In the genomic region with DNA sequence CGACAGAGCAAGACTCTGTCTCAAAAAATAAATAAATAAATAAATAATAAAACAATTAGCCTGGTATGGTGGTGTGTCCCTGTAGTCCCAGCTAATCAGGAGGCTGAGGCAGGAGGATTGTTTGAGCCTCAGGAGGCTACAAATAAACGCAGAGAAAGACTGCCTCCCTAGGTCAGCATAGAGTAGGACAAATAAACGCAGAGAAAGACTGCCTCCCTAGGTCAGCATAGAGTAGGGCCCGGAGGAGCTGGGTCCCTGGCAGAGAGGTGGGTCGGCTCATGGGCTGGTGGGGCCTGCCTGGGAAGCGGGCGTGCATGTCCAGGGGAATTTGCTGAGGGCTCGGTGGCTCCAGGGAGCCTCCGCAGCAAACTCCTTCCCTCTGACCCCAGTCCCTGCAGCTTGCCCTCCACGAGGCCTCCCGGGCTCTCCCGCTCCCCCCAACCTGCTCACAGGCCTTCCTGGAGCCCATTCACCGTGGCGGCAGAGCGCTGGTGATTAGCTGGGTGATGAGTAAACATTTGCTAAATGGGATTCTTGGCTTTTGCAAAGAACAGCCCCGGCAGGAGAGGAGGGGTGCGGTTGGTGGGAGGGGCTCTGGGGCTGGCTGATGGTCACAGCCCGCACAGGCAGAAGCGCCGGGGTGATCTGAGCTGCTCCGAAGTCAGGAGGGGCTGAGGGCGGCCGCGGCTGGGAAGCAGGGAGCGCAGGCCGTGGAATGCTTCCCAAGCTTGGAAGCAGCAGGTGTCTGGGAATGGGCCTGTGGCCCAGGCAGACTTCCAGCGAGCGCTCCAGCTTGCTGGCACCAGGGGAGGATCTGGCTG, we compare ENCODE assay signal across 10 cellular contexts.
DNase-seq lines count a peak whose midpoint lies in the region; ATAC-seq, FAIRE-seq and TF ChIP-seq lines count a peak whose summit lies in the region.
"Had no signal": no experiment of that assay in that cellular context is flagged by ENCODE, and none has a peak within 500 bp of the region (broad histone marks: within the 10 kb centered on the region; RNA-seq: fewer than 3 reads in every experiment).

No MANE protein-coding gene starts in this region.

- H2AFZ ChIP-seq in GM23248 = no peak overlapping the region

- no peaks in the 10 kb centered on the region for H3K79me2 ChIP-seq in GM23248 (ENCODE audit: insufficient read depth)

- H3K4me3 ChIP-seq in GM23248 = no peak overlapping the region

- H3K9me3 ChIP-seq in GM23248 (ENCODE audit: low read depth) = no peaks in the 10 kb centered on the region

- H3F3A ChIP-seq in GM23248 (ENCODE audit: insufficient read depth) = no peaks in the 10 kb centered on the region

- no peaks in the 10 kb centered on the region for H3K9me2 ChIP-seq in GM23248 (ENCODE audit: insufficient read depth)

- no peak for FAIRE-seq in HTR-8/SVneo (lab: Jason Lieb, UNC)

- H3K27me3 ChIP-seq in GM23248 (replicated peaks; ENCODE audit: insufficient read depth) = peaks cover 4% of the 10 kb centered on the region; the same call in 1 of the 2 replicates
- H3K27me3 ChIP-seq in foreskin keratinocyte = peaks cover 8% of the 10 kb centered on the region

- peak; percentile 46 for ATAC-seq in foreskin keratinocyte
- no peak for ATAC-seq in HG02884 (IDR thresholded peaks at IDR 0.05; ENCODE audit: unreplicated experiment)
- no peak for ATAC-seq in HG03097 (IDR thresholded peaks at IDR 0.05; ENCODE audit: low FRiP score, unreplicated experiment)
- no peak for ATAC-seq in HG03520 (IDR thresholded peaks at IDR 0.05; ENCODE audit: unreplicated experiment)

- no peaks in the 10 kb centered on the region for H4K20me1 ChIP-seq in GM23248 (ENCODE audit: insufficient read depth)

- H3K4me2 ChIP-seq in GM23248 (ENCODE audit: unreplicated experiment) = no peak overlapping the region

- H3K4me1 ChIP-seq in GM23248 (ENCODE audit: insufficient read depth) (no peaks in the 10 kb centered on the region), foreskin keratinocyte (no peaks in the 10 kb centered on the region)

- TF ChIP-seq CTCF in foreskin keratinocyte (conservative IDR thresholded peaks at IDR 0.05) = no peak

- WGBS in GM23248 (ENCODE audit: low coverage in 1 of 2, low lambda C conversion rate in 2 of 2, missing lambda C conversion rate in 2 of 2), 2 experiments = 24 to 25% methylated on average over 19 to 26 of the region's 28 CpGs

- no peak overlapping the region for H3K27ac ChIP-seq in GM23248
- H3K27ac ChIP-seq in foreskin keratinocyte = no peak overlapping the region

- in situ Hi-C loops in GM23248 (cut with MboI) = no loop called here

- H3K9ac ChIP-seq in GM23248 = no peak overlapping the region

- DNase-seq in GM23248 = peak; percentile 39
- DNase-seq in NCI-H748 (lab: John Stamatoyannopoulos, UW; ENCODE audit: unreplicated experiment) = peak; percentile 94
- DNase-seq in foreskin keratinocyte = peak in 1 of 2 donors; percentile 8
- peak; percentile 59 for DNase-seq in occipital lobe (lab: John Stamatoyannopoulos, UW)
- DNase-seq in HTR-8/SVneo (ENCODE audit: insufficient read length, low spot score) = no peak
- DNase-seq: central memory CD4-positive, alpha-beta T cell; KBM-7 had no signal

- H3K36me3 ChIP-seq in GM23248 (ENCODE audit: low read depth) = no peaks in the 10 kb centered on the region
